Comparison of ENCODE assay signal across 18 cellular contexts in genomic region chr4:132527817-132528216, GRCh38.
DNase-seq lines count a peak whose midpoint lies in the region; FAIRE-seq and TF ChIP-seq lines count a peak whose summit lies in the region.
"Had no signal": no experiment of that assay in that cellular context is flagged by ENCODE, and none has a peak within 500 bp of the region (broad histone marks: within the 10 kb centered on the region; RNA-seq: fewer than 3 reads in every experiment).

No MANE protein-coding gene starts in this region.

- no peaks in the 10 kb centered on the region for H3K79me2 ChIP-seq in OCI-LY1 (ENCODE audit: insufficient read depth, low read length)

- H3K9me3 ChIP-seq in OCI-LY1 (ENCODE audit: low read length) (no peaks in the 10 kb centered on the region), adipocyte (ENCODE audit: control insufficient read depth, low read length) (no peaks in the 10 kb centered on the region), A673 (ENCODE audit: low read depth, low read length, poor library complexity, severe bottlenecking) (no peaks in the 10 kb centered on the region), vagina (no peaks in the 10 kb centered on the region)
- H3K9me3 ChIP-seq: A549, BLaER1 had no signal

- no peak for TF ChIP-seq POLR2A in vagina (IDR thresholded peaks at IDR 0.05)

- H3K4me2 ChIP-seq in OCI-LY1 (ENCODE audit: low read length), result no peak overlapping the region
- H3K4me2 ChIP-seq: BLaER1 had no signal

- H4K20me1 ChIP-seq in OCI-LY1 (ENCODE audit: insufficient read depth, low read length), result no peaks in the 10 kb centered on the region
- H4K20me1 ChIP-seq: BLaER1 had no signal

- H3K4me1 ChIP-seq in OCI-LY1 (ENCODE audit: insufficient read depth, low read length, severe bottlenecking), result peaks cover 51% of the 10 kb centered on the region
- H3K4me1 ChIP-seq in adipocyte (ENCODE audit: control insufficient read depth, insufficient read depth, low read length), result no peaks in the 10 kb centered on the region
- no peaks in the 10 kb centered on the region for H3K4me1 ChIP-seq in A673 (ENCODE audit: insufficient read depth, low read length, poor library complexity, severe bottlenecking)
- H3K4me1 ChIP-seq in vagina, result no peaks in the 10 kb centered on the region
- H3K4me1 ChIP-seq: A549 had no signal

- no peaks in the 10 kb centered on the region for H3K36me3 ChIP-seq in OCI-LY1 (ENCODE audit: insufficient read depth, low read length)
- no peaks in the 10 kb centered on the region for H3K36me3 ChIP-seq in adipocyte (ENCODE audit: control insufficient read depth, insufficient read depth, low read length, severe bottlenecking)
- H3K36me3 ChIP-seq in A673 (ENCODE audit: insufficient read depth, low read length, poor library complexity, severe bottlenecking), result no peaks in the 10 kb centered on the region
- H3K36me3 ChIP-seq in vagina, result no peaks in the 10 kb centered on the region
- H3K36me3 ChIP-seq: BLaER1 had no signal

- peak; percentile 2 for DNase-seq in adipocyte (ENCODE audit: low read depth)
- no peak for DNase-seq in frontal cortex (ENCODE audit: low spot score in 2 of 2)
- DNase-seq in activated T-cell treated with anti-CD3 and anti-CD28 coated beads, Interleukin-2, amount 50 U/mL, for 1 hour, result no peak
- no peak for DNase-seq in A673 (ENCODE audit: low spot score)
- DNase-seq in vagina (ENCODE audit: extremely low spot score in 2 of 2), result no peak
- DNase-seq: CD4-positive, alpha-beta memory T cell; DMS153; DMS79; GDM1; GM23248; HCEC 1CT; HFFc6 had no signal

- H3K27me3 ChIP-seq in OCI-LY1 (ENCODE audit: insufficient read depth, low read length), result no peaks in the 10 kb centered on the region
- H3K27me3 ChIP-seq in adipocyte (replicated peaks; ENCODE audit: control insufficient read depth, insufficient read depth, low read length), result no peaks in the 10 kb centered on the region
- no peaks in the 10 kb centered on the region for H3K27me3 ChIP-seq in A673 (replicated peaks; ENCODE audit: insufficient read depth, low read depth, low read length, poor library complexity)
- no peaks in the 10 kb centered on the region for H3K27me3 ChIP-seq in vagina
- H3K27me3 ChIP-seq: BLaER1 had no signal

- POLR2A ChIA-PET in A673 (lab: Charles Lee; ENCODE audit: low non-redundant PET), result no interaction called here

- H3K9ac ChIP-seq in OCI-LY1 (ENCODE audit: low read length), result no peak overlapping the region
- no peak overlapping the region for H3K9ac ChIP-seq in adipocyte (ENCODE audit: low read length)
- H3K9ac ChIP-seq: BLaER1, GM23248 had no signal

- peak; percentile 44 for FAIRE-seq in frontal cortex (lab: Jason Lieb, UNC)
- FAIRE-seq: A549, GM12892, GM18507, HepG2 had no signal

- intact Hi-C loops in A673 (cut with micrococcal nuclease; ENCODE audit: unreplicated experiment), result no loop called here
- intact Hi-C loops in vagina (cut with DNase I), result no loop called here

- TF ChIP-seq CTCF in OCI-LY1 (IDR thresholded peaks at IDR 0.05; ENCODE audit: low read length) (no peak), A673 (conservative IDR thresholded peaks at IDR 0.05; ENCODE audit: low read depth, low read length) (no peak), vagina (IDR thresholded peaks at IDR 0.05) (no peak)

- no peaks in the 10 kb centered on the region for H3K9me2 ChIP-seq in OCI-LY1 (ENCODE audit: low read depth, low read length)

- no TSS peak for BruUV-seq in A673 (replicated peaks; lab: Mats Ljungman, UMichigan)

- peak overlapping the region; percentile 61 for H3K27ac ChIP-seq in OCI-LY1 (ENCODE audit: low read depth, low read length, poor library complexity, severe bottlenecking)
- H3K27ac ChIP-seq in A673 (ENCODE audit: low read depth, low read length, poor library complexity, severe bottlenecking), result no peak overlapping the region
- H3K27ac ChIP-seq in vagina, result no peak overlapping the region
- H3K27ac ChIP-seq: A549, BLaER1, GM23248 had no signal

- no peak overlapping the region for H2AFZ ChIP-seq in OCI-LY1 (ENCODE audit: low read length)
- H2AFZ ChIP-seq: GM23248 had no signal

- H3F3A ChIP-seq in OCI-LY1 (ENCODE audit: insufficient read depth, low read length), result 0 out of 2 replicates have a peak, but pooled peaks cover 2% of the 10 kb centered on the region

- CTCF ChIA-PET in A673 (lab: Charles Lee), result no interaction called here

- H3K4me3 ChIP-seq in OCI-LY1 (ENCODE audit: low read depth, low read length, poor library complexity, severe bottlenecking) (no peak overlapping the region), adipocyte (ENCODE audit: low read length) (no peak overlapping the region), A673 (ENCODE audit: low read depth, low read length, poor library complexity, severe bottlenecking) (no peak overlapping the region), vagina (no peak overlapping the region)
- H3K4me3 ChIP-seq: A549, BLaER1, GM23248 had no signal
